Comparison of ENCODE assay signal across 8 cellular contexts in the genomic region with DNA sequence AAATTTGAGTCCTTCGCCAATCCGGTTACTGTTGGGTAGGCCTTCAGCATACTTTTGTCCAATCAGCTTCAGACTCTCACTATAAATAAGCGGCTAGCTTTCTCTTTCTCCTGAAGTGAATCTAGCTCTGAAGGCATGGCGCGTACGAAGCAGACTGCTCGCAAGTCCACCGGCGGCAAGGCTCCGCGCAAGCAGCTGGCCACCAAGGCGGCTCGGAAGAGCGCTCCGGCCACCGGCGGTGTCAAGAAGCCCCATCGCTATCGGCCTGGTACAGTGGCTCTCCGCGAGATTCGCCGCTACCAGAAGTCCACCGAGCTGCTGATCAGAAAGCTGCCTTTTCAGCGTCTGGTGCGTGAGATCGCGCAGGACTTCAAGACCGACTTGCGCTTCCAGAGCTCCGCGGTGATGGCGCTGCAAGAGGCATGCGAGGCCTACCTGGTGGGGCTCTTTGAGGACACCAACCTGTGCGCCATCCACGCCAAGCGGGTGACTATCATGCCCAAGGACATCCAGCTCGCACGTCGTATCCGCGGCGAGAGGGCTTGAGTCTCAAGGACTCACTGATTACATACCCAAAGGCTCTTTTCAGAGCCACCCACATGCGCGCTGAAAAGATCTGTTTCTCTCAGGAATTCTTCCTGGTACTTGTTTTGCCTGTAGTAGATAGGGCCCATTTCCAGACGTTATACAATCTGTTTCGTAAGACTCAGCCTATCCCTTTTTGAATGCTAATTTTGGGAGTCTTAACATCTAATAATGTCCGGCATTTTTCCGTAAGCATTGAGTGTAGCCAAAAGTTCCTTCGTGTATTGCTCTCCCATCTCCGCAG.
DNase-seq lines count a peak whose midpoint lies in the region; TF ChIP-seq lines count a peak whose summit lies in the region.

No MANE protein-coding gene starts in this region.

- peak overlapping the region; percentile 82 for H3K27ac ChIP-seq in epithelial cell of prostate

- DNase-seq in CMK (ENCODE audit: low read depth) (peak; percentile 78), GM20000 (ENCODE audit: low spot score) (peak; percentile 73), HT1080 (ENCODE audit: low read depth) (peak; percentile 97), NOMO-1 treated with dmso at 0.1 percent for 144 hours (lab: John Stamatoyannopoulos, UW; ENCODE audit: unreplicated experiment) (peak; percentile 87), activated T-cell treated with anti-CD3 and anti-CD28 coated beads for 4 hours (peak; percentile 44), epithelial cell of prostate (ENCODE audit: low read depth, low spot score) (peak; percentile 91)
- DNase-seq in stimulated activated naive CD4-positive, alpha-beta T cell treated with Interleukin-2 at 50 U/mL for 16 hours (lab: John Stamatoyannopoulos, UW) = peak; percentile 67

- peak overlapping the region; percentile 45 for H3K4me3 ChIP-seq in mononuclear cell (ENCODE audit: low read length)

- no peaks in the 10 kb centered on the region for H3K9me3 ChIP-seq in mononuclear cell (ENCODE audit: low read depth, low read length)

- TF ChIP-seq CTCF in GM20000 (IDR thresholded peaks at IDR 0.05; ENCODE audit: extremely low read depth, missing control alignments) = no peak

- no peaks in the 10 kb centered on the region for H3K27me3 ChIP-seq in mononuclear cell (ENCODE audit: insufficient read depth, low read length)

- H3K4me1 ChIP-seq in mononuclear cell (ENCODE audit: insufficient read depth, low read length) = peaks cover 43% of the 10 kb centered on the region

Comparison
In these comparisons a context has a peak if more than half of its experiments do, and no peak if none do; other contexts are left out.
1. Peak in every context shown above with its lines: DNase-seq, H3K4me3 ChIP-seq and H3K27ac ChIP-seq.
2. DNase-seq: peak in every context shown above with its lines; median percentile 97 in HT1080; 91 in epithelial cell of prostate; 87 in NOMO-1 treated with dmso at 0.1 percent for 144 hours; 78 in CMK; 73 in GM20000; 67 in stimulated activated naive CD4-positive, alpha-beta T cell treated with Interleukin-2 at 50 U/mL for 16 hours; 44 in activated T-cell treated with anti-CD3 and anti-CD28 coated beads for 4 hours.